Comparison of ENCODE assay signal across 8 cellular contexts in the genomic region with DNA sequence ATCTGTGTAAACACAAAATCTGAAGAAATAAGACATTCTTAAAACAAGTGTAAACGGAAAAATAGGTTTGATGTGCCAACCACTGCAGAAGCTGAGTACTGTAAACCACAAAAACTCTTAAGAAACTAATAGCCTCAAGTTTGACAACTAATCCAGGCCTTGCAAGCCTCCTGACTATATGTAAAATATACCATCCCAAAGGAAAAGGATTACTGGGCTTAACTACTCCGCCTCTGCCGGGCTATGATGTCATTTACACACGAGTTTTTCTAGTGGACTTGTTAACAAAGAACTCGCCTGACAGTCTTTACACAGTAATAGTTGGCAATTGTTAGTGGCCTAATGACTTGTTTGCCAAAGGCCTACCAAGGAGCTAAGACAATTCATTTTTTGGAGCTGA. TPM values are rescaled to one million over a fixed set of nuclear protein-coding genes. Genes with fewer than 3 reads are reported as not detected.
DNase-seq lines count a peak whose midpoint lies in the region; ATAC-seq, FAIRE-seq and TF ChIP-seq lines count a peak whose summit lies in the region.

No MANE protein-coding gene starts in this region.

- H3K79me2 ChIP-seq in DND-41 (ENCODE audit: insufficient read depth, low read length) (peaks cover 80% of the 10 kb centered on the region), HepG2 (ENCODE audit: insufficient read depth, low read length) (peaks cover 77% of the 10 kb centered on the region)

- POLR2A ChIA-PET in HepG2 (lab: Yijun Ruan, JAX): interaction anchor here (2.2 kb wide), 1 partner anchor 51 kb away, joined by 6 read pairs; no protein-coding TSS in a partner anchor

- intact Hi-C loops in HepG2 (cut with micrococcal nuclease; ENCODE audit: unreplicated experiment): loop anchor here (2.0 to 10.0 kb wide), 2 partner anchors 13 to 91 kb away; no protein-coding TSS in a partner anchor

- H3K4me1 ChIP-seq in DND-41 (ENCODE audit: insufficient read depth, low read length) (peaks cover 57% of the 10 kb centered on the region), HepG2 (ENCODE audit: insufficient read depth, low read length) (peaks cover 69% of the 10 kb centered on the region), thoracic aorta (ENCODE audit: control insufficient read depth in 1 of 2, low read depth in 2 of 2) (peaks cover 34 to 42% of the 10 kb centered on the region in 2 donors)

- H2AFZ ChIP-seq in DND-41 (ENCODE audit: low read depth, low read length): no peak overlapping the region
- H2AFZ ChIP-seq in HepG2 (ENCODE audit: low read length): no peak overlapping the region

- H3K27ac ChIP-seq in DND-41 (ENCODE audit: low read length) (0 out of 2 replicates have a peak overlapping the region, but pooled peaks have one; percentile 27), HepG2 (ENCODE audit: extremely low read length, insufficient read depth, low read length) (peak overlapping the region; percentile 91), thoracic aorta (peak overlapping the region; percentile 94 to 99)

- H3K27me3 ChIP-seq in DND-41 (ENCODE audit: insufficient read depth, low read length, poor library complexity) (no peaks in the 10 kb centered on the region), HepG2 (ENCODE audit: control insufficient read depth in 1 of 2, insufficient read depth in 2 of 2, low read length in 2 of 2) (no peaks in the 10 kb centered on the region; a peak in 1 of 5 replicates), thoracic aorta (replicated peaks; ENCODE audit: insufficient read depth) (no peaks in the 10 kb centered on the region)

- TF ChIP-seq RAD21 in HepG2 (CRISPR knock-in tag; IDR thresholded peaks at IDR 0.05): no peak

- CTCF ChIA-PET in HepG2 (lab: Yijun Ruan, JAX; ENCODE audit: low intra/inter-chr PET ratio, low total read pairs): no interaction called here

- H3K9me3 ChIP-seq in DND-41 (ENCODE audit: insufficient read depth, low read length, severe bottlenecking) (no peaks in the 10 kb centered on the region), HepG2 (ENCODE audit: low read length) (no peaks in the 10 kb centered on the region), thoracic aorta (no peaks in the 10 kb centered on the region)

- TF ChIP-seq EP300 in HepG2 (IDR thresholded peaks at IDR 0.05; ENCODE audit: low read depth in 2 of 2, low read length in 2 of 2) (no peak), HepG2 (CRISPR knock-in tag; IDR thresholded peaks at IDR 0.05; ENCODE audit: borderline replicate concordance) (no peak)

- 3% methylated on average over 5 of the region's 5 CpGs for WGBS in HepG2 (ENCODE audit: low lambda C conversion rate)

- H3K36me3 ChIP-seq in DND-41 (ENCODE audit: insufficient read depth, low read length) (peaks cover 41% of the 10 kb centered on the region), HepG2 (replicated peaks in 1 of 2; ENCODE audit: control insufficient read depth in 1 of 2, insufficient read depth in 2 of 2, low read length in 2 of 2) (peaks cover 5 to 20% of the 10 kb centered on the region in 2 experiments; a peak in 3 of 5 replicates), thoracic aorta (no peaks in the 10 kb centered on the region)

- peak overlapping the region; percentile 67 to 94; a peak in 3 of 4 replicates for H3K4me3 ChIP-seq in DND-41 (ENCODE audit: low read depth in 1 of 2, low read length in 2 of 2)
- H3K4me3 ChIP-seq in astrocyte of the spinal cord (ENCODE audit: low read depth, low read length): peak overlapping the region; percentile 97
- H3K4me3 ChIP-seq in HepG2 (replicated peaks in 1 of 3; ENCODE audit: insufficient read depth in 1 of 3, low read depth in 2 of 3, low read length in 3 of 3): peak overlapping the region; percentile 96 to 99 (median 97)
- H3K4me3 ChIP-seq in thoracic aorta: peak overlapping the region; percentile 99

- FAIRE-seq in HepG2 (lab: Jason Lieb, UNC): no peak

- H4K20me1 ChIP-seq in DND-41 (ENCODE audit: insufficient read depth, low read length) (peaks cover 65% of the 10 kb centered on the region), HepG2 (ENCODE audit: insufficient read depth, low read length) (peaks cover 64% of the 10 kb centered on the region)

- peak overlapping the region; percentile 96 for H3K9ac ChIP-seq in DND-41 (ENCODE audit: low read depth, low read length)
- peak overlapping the region; percentile 93 for H3K9ac ChIP-seq in HepG2 (ENCODE audit: insufficient read depth, low read depth, low read length)

- in situ Hi-C loops in astrocyte of the spinal cord (cut with HindIII; ENCODE audit: low sequenced_read_pairs): no loop called here
- in situ Hi-C loops in HepG2 (cut with HindIII; ENCODE audit: extremely low pct_ligation_motif_present, low pct_unique_long_range_greater_than_20kb): no loop called here

- no TSS peak for BruUV-seq in HepG2 (replicated peaks; lab: Mats Ljungman, UMichigan)

- H3K4me2 ChIP-seq in DND-41 (ENCODE audit: insufficient read depth, low read length): peak overlapping the region; percentile 81
- peak overlapping the region; percentile 75 for H3K4me2 ChIP-seq in HepG2 (ENCODE audit: low read depth, low read length)

- TF ChIP-seq CTCF in DND-41 (IDR thresholded peaks at IDR 0.05; ENCODE audit: borderline replicate concordance, extremely low read depth, low read length, poor library complexity, severe bottlenecking): no peak
- TF ChIP-seq CTCF in astrocyte of the spinal cord (IDR thresholded peaks at IDR 0.05; ENCODE audit: low read depth, low read length): no peak
- TF ChIP-seq CTCF in HepG2 (CRISPR knock-in tag; IDR thresholded peaks at IDR 0.05): no peak
- no peak for TF ChIP-seq CTCF in thoracic aorta (IDR thresholded peaks at IDR 0.05)

- TF ChIP-seq POLR2A in HepG2 (IDR thresholded peaks at IDR 0.05; ENCODE audit: insufficient read depth in 1 of 2, low read depth in 2 of 2, low read length in 2 of 2): no peak

- no peak for DNase-seq in DND-41
- DNase-seq in LoVo (ENCODE audit: low spot score): peak; percentile 24
- DNase-seq in astrocyte of the spinal cord (ENCODE audit: low read depth, low spot score): peak; percentile 63
- DNase-seq in HepG2 (ENCODE audit: low spot score): peak; percentile 46
- DNase-seq in thoracic aorta (ENCODE audit: low spot score): no peak
- no peak for DNase-seq in stimulated activated CD4-positive, alpha-beta T cell treated with anti-CD3 and anti-CD28 coated beads, Interleukin-4, amount 100 ng/mL, for 1 hour

- no peak for ATAC-seq in DND-41 (ENCODE audit: insufficient read depth, low read depth)
- no peak for ATAC-seq in HepG2
- ATAC-seq in thoracic aorta (ENCODE audit: insufficient number of reproducible peaks, low FRiP score, low read depth): no peak
- ATAC-seq in GM18498 (IDR thresholded peaks at IDR 0.05; ENCODE audit: unreplicated experiment): no peak
- ATAC-seq in GM18517 (IDR thresholded peaks at IDR 0.05; ENCODE audit: unreplicated experiment): no peak

TF ChIP-seq in HepG2, 621 proteins besides CTCF, POLR2A, EP300 and RAD21 (continues in another document):
- no peak for TF ChIP-seq ISX (CRISPR knock-in tag; conservative IDR thresholded peaks at IDR 0.05)
- peak; percentile 40 for TF ChIP-seq ATF7 (IDR thresholded peaks at IDR 0.05)
- no peak for TF ChIP-seq ATF7 (CRISPR knock-in tag; IDR thresholded peaks at IDR 0.05)
- no peak for TF ChIP-seq ZNF790 (CRISPR knock-in tag; IDR thresholded peaks at IDR 0.05; ENCODE audit: borderline replicate concordance)
- no peak for TF ChIP-seq SP1 (IDR thresholded peaks at IDR 0.05)
- no peak for TF ChIP-seq SP1 (CRISPR knock-in tag; IDR thresholded peaks at IDR 0.05)
- TF ChIP-seq, protein P1, sequence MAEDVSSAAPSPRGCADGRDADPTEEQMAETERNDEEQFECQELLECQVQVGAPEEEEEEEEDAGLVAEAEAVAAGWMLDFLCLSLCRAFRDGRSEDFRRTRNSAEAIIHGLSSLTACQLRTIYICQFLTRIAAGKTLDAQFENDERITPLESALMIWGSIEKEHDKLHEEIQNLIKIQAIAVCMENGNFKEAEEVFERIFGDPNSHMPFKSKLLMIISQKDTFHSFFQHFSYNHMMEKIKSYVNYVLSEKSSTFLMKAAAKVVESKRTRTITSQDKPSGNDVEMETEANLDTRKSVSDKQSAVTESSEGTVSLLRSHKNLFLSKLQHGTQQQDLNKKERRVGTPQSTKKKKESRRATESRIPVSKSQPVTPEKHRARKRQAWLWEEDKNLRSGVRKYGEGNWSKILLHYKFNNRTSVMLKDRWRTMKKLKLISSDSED (CRISPR knock-in tag; IDR thresholded peaks at IDR 0.05): no peak
- no peak for TF ChIP-seq KAT7 (CRISPR knock-in tag; IDR thresholded peaks at IDR 0.05; ENCODE audit: borderline replicate concordance)
- TF ChIP-seq PRPF4 (IDR thresholded peaks at IDR 0.05; ENCODE audit: low read depth, low read length, poor library complexity, severe bottlenecking): no peak
- 0 out of 2 replicates have a peak, but pooled peaks have one; percentile 20 for TF ChIP-seq SMAD3 (CRISPR knock-in tag; IDR thresholded peaks at IDR 0.05)

RNA-seq across cellular contexts. Expression of a gene that starts 2.1 kb away (rescaled TPM):
- total RNA-seq in HepG2 (2016; rRNA removed; fragmentation: Illumina TruSeq; extraction: Trizol): 133 and 183 TPM in 2 replicates
- 11.5 and 13.3 TPM in 2 replicates for total RNA-seq in HepG2 (2016; cell fraction: cytosol; rRNA removed; fragmentation: Illumina TruSeq; extraction: Trizol; ENCODE audit: low read depth)
- total RNA-seq in HepG2 (2016; cell fraction: insoluble cytoplasmic fraction; rRNA removed; fragmentation: Illumina TruSeq; extraction: Trizol): 132 and 189 TPM in 2 replicates
- total RNA-seq in HepG2 (2016; cell fraction: membrane; rRNA removed; fragmentation: Illumina TruSeq; extraction: Trizol): 48.9 and 50.9 TPM in 2 replicates
- total RNA-seq in HepG2 (2016; cell fraction: nucleus; rRNA removed; fragmentation: Illumina TruSeq; extraction: Trizol): 95.3 and 101 TPM in 2 replicates
- polyA plus RNA-seq in HepG2 (2011; rRNA removed): 24.2 and 34.3 TPM in 2 replicates
- polyA plus RNA-seq in HepG2 (2011; cell fraction: cytosol; rRNA removed): 14.2 and 19.7 TPM in 2 replicates
- polyA plus RNA-seq in HepG2 (2011; cell fraction: nucleus; rRNA removed): 12.9 and 14.3 TPM in 2 replicates
- 54.5 and 69.7 TPM in 2 replicates for polyA plus RNA-seq in HepG2 (2012)
- 2.3 and 2.6 TPM in 2 replicates for polyA plus RNA-seq in HepG2 (2016; cell fraction: cytosol; fragmentation: Illumina TruSeq; extraction: Trizol; ENCODE audit: low read depth)
- 124 and 134 TPM in 2 replicates for polyA plus RNA-seq in HepG2 (2016; cell fraction: insoluble cytoplasmic fraction; fragmentation: Illumina TruSeq; extraction: Trizol; ENCODE audit: low read depth)
- polyA plus RNA-seq in HepG2 (2016; cell fraction: membrane; fragmentation: Illumina TruSeq; extraction: Trizol; ENCODE audit: low read depth): 13.6 and 14.9 TPM in 2 replicates
- 84.5 and 87.7 TPM in 2 replicates for polyA plus RNA-seq in HepG2 (2016; cell fraction: nucleus; fragmentation: Illumina TruSeq; extraction: Trizol; ENCODE audit: insufficient read depth, low read depth)
- polyA minus RNA-seq in HepG2 (2011; rRNA and poly(A)+ RNA removed; ENCODE audit: low replicate concordance): 16.9 and 19.8 TPM in 2 replicates
- 67.3 and 71.1 TPM in 2 replicates for polyA minus RNA-seq in HepG2 (2011; cell fraction: cytosol; rRNA and poly(A)+ RNA removed)
- polyA minus RNA-seq in HepG2 (2011; cell fraction: nucleus; rRNA and poly(A)+ RNA removed): 84.4 and 86.4 TPM in 2 replicates
- 100 to 1,000 TPM; 148 to 164 TPM for total RNA-seq in thoracic aorta

Comparison
In these comparisons a context has a peak if more than half of its experiments do, and no peak if none do; other contexts are left out.
1. DNase-seq: peak in LoVo (single experiment), astrocyte of the spinal cord (single experiment) and HepG2 (single experiment); none in DND-41 (single experiment), thoracic aorta (single experiment) and stimulated activated CD4-positive, alpha-beta T cell treated with anti-CD3 and anti-CD28 coated beads, Interleukin-4, amount 100 ng/mL, for 1 hour (single experiment).
2. H3K27ac ChIP-seq: peak in every context shown above with its lines; median percentile 96 in thoracic aorta; 91 in HepG2; 27 in DND-41.
3. Peak in every context shown above with its lines, with median percentiles within 50 percentile points of each other: H3K4me3 ChIP-seq.